ENCODE assay signal across 9 cellular contexts in the genomic region with DNA sequence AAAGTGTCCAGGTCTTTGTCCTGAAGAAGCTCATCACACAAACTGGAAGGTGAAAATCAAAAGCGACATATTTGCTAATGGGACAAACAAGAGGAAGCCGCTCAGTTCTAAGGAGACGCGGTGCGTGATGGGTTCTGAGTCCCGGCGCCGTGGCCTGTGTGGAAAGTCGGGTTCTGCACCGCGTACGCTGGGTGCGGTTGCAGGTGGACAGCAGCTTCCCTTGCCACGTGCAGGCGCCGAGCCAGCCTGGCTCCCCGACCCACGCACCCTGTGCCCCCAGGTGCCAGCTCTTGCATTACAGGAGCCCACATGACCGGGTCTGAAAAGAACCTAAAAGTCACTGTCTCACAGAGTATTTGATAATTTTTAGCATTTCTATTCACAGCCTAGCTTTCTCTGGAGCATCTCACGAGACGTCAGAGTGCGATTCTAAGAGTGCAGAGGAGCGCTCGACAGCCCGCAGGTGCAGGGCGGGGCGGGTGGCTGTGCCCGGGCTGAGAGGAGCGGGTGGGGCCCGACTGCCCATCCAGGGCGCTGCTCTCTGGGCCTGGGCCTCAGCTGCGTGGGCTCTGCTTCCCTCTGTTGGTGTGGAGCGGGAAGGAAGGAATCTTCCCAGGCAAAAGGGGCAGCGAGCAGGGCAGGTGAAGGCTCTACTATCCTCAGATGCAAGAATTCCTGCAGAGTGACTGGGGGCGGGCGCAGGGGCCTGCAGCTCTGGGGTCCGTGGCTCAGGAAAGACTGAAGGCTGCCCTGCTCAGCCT. TPM values are rescaled to one million over a fixed set of nuclear protein-coding genes. Genes with fewer than 3 reads are reported as not detected.
DNase-seq lines count a peak whose midpoint lies in the region; ATAC-seq and TF ChIP-seq lines count a peak whose summit lies in the region.
"Had no signal": no experiment of that assay in that cellular context is flagged by ENCODE, and none has a peak within 500 bp of the region (broad histone marks: within the 10 kb centered on the region; RNA-seq: fewer than 3 reads in every experiment).

No MANE protein-coding gene starts in this region.

- ATAC-seq in stimulated activated naive CD8-positive, alpha-beta T cell treated with anti-CD3 and anti-CD28 coated beads, Interleukin-15, amount 100 ng/mL, for 72 hours, result peak; percentile 32
- no peak for ATAC-seq in stimulated activated naive CD8-positive, alpha-beta T cell treated with anti-CD3 and anti-CD28 coated beads, Interleukin-15, Interleukin-2, amounts not matched to agents 100 U/mL and 50 U/mL, for 24 hours
- no peak for ATAC-seq in mucosa of descending colon

- no peaks in the 10 kb centered on the region for H3K36me3 ChIP-seq in mucosa of descending colon (ENCODE audit: low read depth)

- no peaks in the 10 kb centered on the region for H3K9me3 Mint-ChIP-seq in stimulated activated naive CD8-positive, alpha-beta T cell treated with anti-CD3 and anti-CD28 coated beads, Interleukin-15, amount 100 ng/mL, for 72 hours
- peaks cover 14% of the 10 kb centered on the region for H3K9me3 Mint-ChIP-seq in Calu3 (ENCODE audit: low read depth, unreplicated experiment)

- no peaks in the 10 kb centered on the region for H3K36me3 Mint-ChIP-seq in Calu3 (ENCODE audit: insufficient read depth, unreplicated experiment)

- TF ChIP-seq CTCF in mucosa of descending colon (IDR thresholded peaks at IDR 0.05) (no peak), Calu3 (IDR thresholded peaks at IDR 0.05; ENCODE audit: unreplicated experiment) (no peak)

- peaks cover 4% of the 10 kb centered on the region for H3K9me3 ChIP-seq in mucosa of descending colon

- H3K27ac Mint-ChIP-seq in stimulated activated naive CD8-positive, alpha-beta T cell treated with anti-CD3 and anti-CD28 coated beads, Interleukin-15, amount 100 ng/mL, for 72 hours, result no peak overlapping the region
- H3K27ac Mint-ChIP-seq in Calu3 (ENCODE audit: unreplicated experiment), result no peak overlapping the region

- no peaks in the 10 kb centered on the region for H3K4me1 ChIP-seq in mucosa of descending colon (ENCODE audit: low read depth)

- intact Hi-C loops in mucosa of descending colon (cut with DNase I, micrococcal nuclease) (no loop called here), Calu3 (cut with micrococcal nuclease; ENCODE audit: unreplicated experiment) (no loop called here)

- BruUV-seq in Calu3 (replicated peaks; lab: Mats Ljungman, UMichigan), result no TSS peak

- peaks cover 8% of the 10 kb centered on the region for H3K27me3 Mint-ChIP-seq in stimulated activated naive CD8-positive, alpha-beta T cell treated with anti-CD3 and anti-CD28 coated beads, Interleukin-15, amount 100 ng/mL, for 72 hours
- H3K27me3 Mint-ChIP-seq in Calu3 (ENCODE audit: unreplicated experiment), result no peaks in the 10 kb centered on the region

- H3K4me1 Mint-ChIP-seq in stimulated activated naive CD8-positive, alpha-beta T cell treated with anti-CD3 and anti-CD28 coated beads, Interleukin-15, amount 100 ng/mL, for 72 hours, result no peaks in the 10 kb centered on the region
- H3K4me1 Mint-ChIP-seq in Calu3 (ENCODE audit: low read depth, unreplicated experiment), result no peaks in the 10 kb centered on the region

- H3K4me3 Mint-ChIP-seq in stimulated activated naive CD8-positive, alpha-beta T cell treated with anti-CD3 and anti-CD28 coated beads, Interleukin-15, amount 100 ng/mL, for 72 hours, result no peak overlapping the region
- no peak overlapping the region for H3K4me3 Mint-ChIP-seq in Calu3 (ENCODE audit: low read depth, unreplicated experiment)

- DNase-seq in stimulated activated naive CD8-positive, alpha-beta T cell treated with anti-CD3 and anti-CD28 coated beads, Interleukin-15, amount 100 ng/mL, for 72 hours, result no peak
- DNase-seq in stimulated activated naive CD8-positive, alpha-beta T cell treated with anti-CD3 and anti-CD28 coated beads, Interleukin-15, Interleukin-2, amounts not matched to agents 100 U/mL and 50 U/mL, for 24 hours, result no peak
- DNase-seq in SHP77 (lab: John Stamatoyannopoulos, UW) (peak; percentile 79 to 91), iPS DF 4.7 (ENCODE audit: extremely low read depth, low spot score) (peak; percentile 16), mucosa of descending colon (no peak), Calu3 (no peak)
- DNase-seq in central memory CD4-positive, alpha-beta T cell, result no peak
- DNase-seq in NK-92 treated with Interleukin-12 subunit alpha and Interleukin-12 subunit beta, amount 100 ng/mL, for 24 hours (lab: John Stamatoyannopoulos, UW), result no peak

- H3K4me3 ChIP-seq in mucosa of descending colon, result no peak overlapping the region

- CTCF ChIA-PET in Calu3 (lab: Charles Lee), result no interaction called here

RNA-seq across cellular contexts. Expression of gene MYT1L, which starts 39.4 kb away (rescaled TPM):
- total RNA-seq in mucosa of descending colon (1 to 10 TPM in 1 of 3 donors, under 1 TPM in 1, not detected in 1; 0.29 to 1.3 TPM), Calu3 (2022) (not detected in 2 replicates)
- total RNA-seq: glomerular endothelial cell had no signal

Comparison
In these comparisons a context has a peak if more than half of its experiments do, and no peak if none do; other contexts are left out.
1. DNase-seq: peak in SHP77 (2 of 2) and iPS DF 4.7 (single experiment); none in stimulated activated naive CD8-positive, alpha-beta T cell treated with anti-CD3 and anti-CD28 coated beads, Interleukin-15, amount 100 ng/mL, for 72 hours (0 of 2), stimulated activated naive CD8-positive, alpha-beta T cell treated with anti-CD3 and anti-CD28 coated beads, Interleukin-15, Interleukin-2, amounts not matched to agents 100 U/mL and 50 U/mL, for 24 hours (single experiment), central memory CD4-positive, alpha-beta T cell (single experiment), mucosa of descending colon (0 of 3), Calu3 (single experiment) and NK-92 treated with Interleukin-12 subunit alpha and Interleukin-12 subunit beta, amount 100 ng/mL, for 24 hours (single experiment).